20 cellular contexts compared by ENCODE assay signal in genomic region chr10:120634629-120635028, GRCh38.
DNase-seq lines count a peak whose midpoint lies in the region; ATAC-seq, FAIRE-seq and TF ChIP-seq lines count a peak whose summit lies in the region.
"Had no signal": no experiment of that assay in that cellular context is flagged by ENCODE, and none has a peak within 500 bp of the region (broad histone marks: within the 10 kb centered on the region; RNA-seq: fewer than 3 reads in every experiment).

No MANE protein-coding gene starts in this region.

- H3K4me3 ChIP-seq in HAP-1 (no peak overlapping the region), GM12878 (no peak overlapping the region), kidney epithelial cell (ENCODE audit: low read depth, low read length) (no peak overlapping the region)
- H3K4me3 ChIP-seq: heart left ventricle, left ventricle myocardium inferior, thoracic aorta had no signal

- no peaks in the 10 kb centered on the region for H3K36me3 Mint-ChIP-seq in T-helper 17 cell (ENCODE audit: low read depth)
- H3K36me3 Mint-ChIP-seq: activated naive CD8-positive, alpha-beta T cell treated with anti-CD3 and anti-CD28 coated beads for 36 hours had no signal

- H3K27me3 Mint-ChIP-seq in T-helper 17 cell = peaks cover 10% of the 10 kb centered on the region
- H3K27me3 Mint-ChIP-seq: activated naive CD8-positive, alpha-beta T cell treated with anti-CD3 and anti-CD28 coated beads for 36 hours; central memory CD8-positive, alpha-beta T cell had no signal

- H4K20me1 ChIP-seq in GM12878 (ENCODE audit: control insufficient read depth, insufficient read depth) = no peaks in the 10 kb centered on the region

- no TSS peak for BruUV-seq in GM12878 (replicated peaks; lab: Mats Ljungman, UMichigan)

- TF ChIP-seq EP300 in GM12878 (IDR thresholded peaks at IDR 0.05; ENCODE audit: borderline replicate concordance in 1 of 2, control insufficient read depth in 1 of 2, low read depth in 2 of 2, low read length in 2 of 2) = no peak

- intact Hi-C loops in GM12878 (cut with micrococcal nuclease; ENCODE audit: unreplicated experiment) = no loop called here

- H3K4me3 Mint-ChIP-seq in T-helper 17 cell = no peak overlapping the region
- H3K4me3 Mint-ChIP-seq: activated naive CD8-positive, alpha-beta T cell treated with anti-CD3 and anti-CD28 coated beads for 36 hours; activated T-cell treated with anti-CD3 and anti-CD28 coated beads, Interleukin-2, amount 50 U/mL, for 4 hours; central memory CD8-positive, alpha-beta T cell had no signal

- in situ Hi-C loops in HAP-1 (cut with MboI; ENCODE audit: low sequenced_read_pairs) (no loop called here), GM12878 (cut with MboI) (no loop called here)

- no peak for TF ChIP-seq RAD21 in GM12878 (IDR thresholded peaks at IDR 0.05; ENCODE audit: insufficient read depth, low read depth, low read length)

- SMC1A ChIA-PET in GM12878 (lab: Charles Lee; ENCODE audit: uncharacterized antibody, unreplicated experiment) = interaction anchor here (0.7 to 1.1 kb wide), 2 partner anchors 48 to 224 kb away, joined by 3 read pairs; no protein-coding TSS in a partner anchor

- peaks cover 2% of the 10 kb centered on the region; the same call in 1 of the 2 replicates for H3K27me3 ChIP-seq in HAP-1 (ENCODE audit: low read depth)
- H3K27me3 ChIP-seq in GM12878 (replicated peaks in 1 of 2; ENCODE audit: control insufficient read depth in 2 of 2, insufficient read depth in 2 of 2, low read length in 1 of 2) = no peaks in the 10 kb centered on the region
- no peaks in the 10 kb centered on the region for H3K27me3 ChIP-seq in kidney epithelial cell (ENCODE audit: control insufficient read depth, insufficient read depth, low read length)

- H3K27ac ChIP-seq in GM12878 (ENCODE audit: control insufficient read depth, insufficient read depth) = no peak overlapping the region
- H3K27ac ChIP-seq: heart left ventricle, left ventricle myocardium inferior, thoracic aorta had no signal

- H3K4me1 Mint-ChIP-seq in T-helper 17 cell = no peaks in the 10 kb centered on the region
- H3K4me1 Mint-ChIP-seq: activated naive CD8-positive, alpha-beta T cell treated with anti-CD3 and anti-CD28 coated beads for 36 hours; central memory CD8-positive, alpha-beta T cell had no signal

- H2AFZ ChIP-seq in GM12878 (ENCODE audit: control insufficient read depth, low read depth, low read length) = no peak overlapping the region

- RAD21 ChIA-PET in GM12878 (lab: Charles Lee; ENCODE audit: unreplicated experiment) = no interaction called here

- POLR2A ChIA-PET in GM12878 (lab: Charles Lee) = no interaction called here

- H3K36me3 ChIP-seq in HAP-1 (replicated peaks) = no peaks in the 10 kb centered on the region
- no peaks in the 10 kb centered on the region for H3K36me3 ChIP-seq in GM12878 (ENCODE audit: control insufficient read depth in 2 of 2, insufficient read depth in 2 of 2, low read length in 1 of 2)
- no peaks in the 10 kb centered on the region for H3K36me3 ChIP-seq in kidney epithelial cell (ENCODE audit: control insufficient read depth, insufficient read depth, low read length)
- H3K36me3 ChIP-seq: heart left ventricle, left ventricle myocardium inferior, thoracic aorta had no signal

- H3K4me1 ChIP-seq in HAP-1 (peaks cover 14% of the 10 kb centered on the region; the same call in 1 of the 2 replicates), GM12878 (ENCODE audit: control insufficient read depth, insufficient read depth, low read length) (no peaks in the 10 kb centered on the region)
- H3K4me1 ChIP-seq: heart left ventricle, left ventricle myocardium inferior had no signal

- TF ChIP-seq CTCF in GM12878 (IDR thresholded peaks at IDR 0.05 in 2 of 3, conservative IDR thresholded peaks at IDR 0.05 in 1 of 3; ENCODE audit: control insufficient read depth in 2 of 3, extremely low read depth in 1 of 3, insufficient read depth in 1 of 3, low read depth in 3 of 3, low read length in 3 of 3) (peak; percentile 3 to 17 (median 15); a peak in 1 of 6 replicates), kidney epithelial cell (IDR thresholded peaks at IDR 0.05; ENCODE audit: insufficient read depth, low read length, poor library complexity, severe bottlenecking) (peak; percentile 14)

- H3K79me2 ChIP-seq in GM12878 (ENCODE audit: control insufficient read depth, insufficient read depth, low read length) = no peaks in the 10 kb centered on the region

- no peak for ATAC-seq in GM12878
- ATAC-seq in GM21390 (IDR thresholded peaks at IDR 0.05; ENCODE audit: unreplicated experiment) = no peak
- ATAC-seq in T-helper 17 cell = no peak
- ATAC-seq in activated CD4-positive, CD25-positive, alpha-beta regulatory T cell treated with anti-CD3 and anti-CD28 coated beads, Interleukin-2, amount 50 U/mL, for 24 hours = no peak
- ATAC-seq: activated T-cell treated with anti-CD3 and anti-CD28 coated beads, Interleukin-2, amount 50 U/mL, for 4 hours; heart left ventricle had no signal

- CTCF ChIA-PET in GM12878 (lab: Yijun Ruan, JAX) = interaction anchor here (1.7 kb wide), 1 partner anchor 211 kb away, joined by 10 read pairs; no protein-coding TSS in a partner anchor

- 29% methylated on average over 12 of the region's 12 CpGs for WGBS in GM12878 (ENCODE audit: insufficient coverage, insufficient replicate concordance, low lambda C conversion rate, missing lambda C conversion rate)

- peak; percentile 2 for DNase-seq in ELR (ENCODE audit: low read depth)
- DNase-seq in HAP-1 (ENCODE audit: low spot score in 2 of 2) = peak; percentile 86 to 87
- DNase-seq in GM12878 (ENCODE audit: low read depth, low spot score) = no peak
- DNase-seq in kidney epithelial cell (ENCODE audit: low read depth) = no peak
- DNase-seq in MV-4-11 (lab: John Stamatoyannopoulos, UW) = no peak
- DNase-seq in T-helper 17 cell = no peak
- DNase-seq: activated CD4-positive, alpha-beta T cell treated with anti-CD3 and anti-CD28 coated beads, Interleukin-2, amount 50 U/mL, for 1 hour; activated naive CD8-positive, alpha-beta T cell treated with anti-CD3 and anti-CD28 coated beads for 36 hours; activated T-cell treated with anti-CD3 and anti-CD28 coated beads, Interleukin-2, amount 50 U/mL, for 4 hours; heart left ventricle; left ventricle myocardium inferior; NCI-H187 treated with DMSO at 0.1 percent for 48 hours; NCI-H774; Right ventricle myocardium superior; T-helper 9 cell had no signal

- H3K27ac Mint-ChIP-seq in T-helper 17 cell = no peak overlapping the region
- H3K27ac Mint-ChIP-seq: activated naive CD8-positive, alpha-beta T cell treated with anti-CD3 and anti-CD28 coated beads for 36 hours had no signal

- FAIRE-seq in GM12878 (lab: Jason Lieb, UNC) = no peak
- FAIRE-seq: G401.6 had no signal

- H3K9me3 ChIP-seq in HAP-1 (no peaks in the 10 kb centered on the region), GM12878 (replicated peaks; ENCODE audit: control insufficient read depth, insufficient read depth, low read length) (no peaks in the 10 kb centered on the region), T-helper 17 cell (ENCODE audit: control insufficient read depth, low read length, poor library complexity, severe bottlenecking) (no peaks in the 10 kb centered on the region)
- H3K9me3 ChIP-seq: thoracic aorta had no signal

- H3K9ac ChIP-seq in GM12878 (ENCODE audit: control insufficient read depth, insufficient read depth, low read length) = no peak overlapping the region

- no peak for TF ChIP-seq POLR2A in GM12878 (IDR thresholded peaks at IDR 0.05; ENCODE audit: low read depth, low read length)

- no peak overlapping the region for H3K4me2 ChIP-seq in GM12878 (ENCODE audit: control insufficient read depth, insufficient read depth)

TF ChIP-seq in GM12878, 131 proteins besides CTCF, POLR2A, EP300 and RAD21 (continues in another document):
- TF ChIP-seq ZNF24 (IDR thresholded peaks at IDR 0.05) = no peak
- TF ChIP-seq NFXL1 (IDR thresholded peaks at IDR 0.05; ENCODE audit: borderline replicate concordance) = no peak
- TF ChIP-seq MEF2B (IDR thresholded peaks at IDR 0.05; ENCODE audit: partially characterized antibody, poor library complexity, severe bottlenecking) = no peak
- no peak for TF ChIP-seq SREBF1 (IDR thresholded peaks at IDR 0.05; ENCODE audit: low read length)
- no peak for TF ChIP-seq CHD4 (IDR thresholded peaks at IDR 0.05)
- no peak for TF ChIP-seq NBN (IDR thresholded peaks at IDR 0.05)
- TF ChIP-seq CBX5 (IDR thresholded peaks at IDR 0.05; ENCODE audit: low read depth) = no peak
- TF ChIP-seq MEF2A (IDR thresholded peaks at IDR 0.05; ENCODE audit: insufficient read depth, low read depth, low read length) = no peak
- TF ChIP-seq BCL11A (IDR thresholded peaks at IDR 0.05; ENCODE audit: low read depth, low read length) = no peak
- no peak for TF ChIP-seq KLF5 (IDR thresholded peaks at IDR 0.05; ENCODE audit: partially characterized antibody)
- TF ChIP-seq IRF4 (IDR thresholded peaks at IDR 0.05; ENCODE audit: low read depth, low read length) = no peak
- TF ChIP-seq BCLAF1 (IDR thresholded peaks at IDR 0.05) = no peak

Comparison
In these comparisons a context has a peak if more than half of its experiments do, and no peak if none do; other contexts are left out.
1. DNase-seq: peak in ELR (single experiment) and HAP-1 (2 of 2); none in GM12878 (single experiment), kidney epithelial cell (single experiment), MV-4-11 (single experiment) and T-helper 17 cell (0 of 3).